ENCODE assay signal across 17 cellular contexts in genomic region chr20:7866279-7866678, GRCh38.
DNase-seq lines count a peak whose midpoint lies in the region; ATAC-seq, FAIRE-seq and TF ChIP-seq lines count a peak whose summit lies in the region.
"Had no signal": no experiment of that assay in that cellular context is flagged by ENCODE, and none has a peak within 500 bp of the region (broad histone marks: within the 10 kb centered on the region; RNA-seq: fewer than 3 reads in every experiment).

No MANE protein-coding gene starts in this region.

- H3K27me3 Mint-ChIP-seq in astrocyte (ENCODE audit: low read depth, unreplicated experiment) (no peaks in the 10 kb centered on the region), chondrocyte (ENCODE audit: low read depth) (peaks cover 55% of the 10 kb centered on the region)

- no peaks in the 10 kb centered on the region for H3K9me3 Mint-ChIP-seq in astrocyte (ENCODE audit: unreplicated experiment)
- peaks cover 2% of the 10 kb centered on the region for H3K9me3 Mint-ChIP-seq in chondrocyte (ENCODE audit: low read depth)
- H3K9me3 Mint-ChIP-seq: CD8-positive, alpha-beta T cell had no signal

- H3K4me2 ChIP-seq in astrocyte (ENCODE audit: low read length): peak overlapping the region; percentile 72
- peak overlapping the region; percentile 78 for H3K4me2 ChIP-seq in fibroblast of lung (ENCODE audit: extremely low read depth, insufficient read depth, low read length)
- no peak overlapping the region for H3K4me2 ChIP-seq in smooth muscle cell

- H3K4me3 ChIP-seq in astrocyte (ENCODE audit: insufficient read depth, low read depth, low read length) (peak overlapping the region; percentile 38), fibroblast of lung (replicated peaks in 1 of 4; ENCODE audit: control extremely low read depth in 1 of 4, insufficient read depth in 1 of 4, low read depth in 3 of 4, low read length in 4 of 4) (peak overlapping the region in 2 of 4 experiments; percentile 23 to 37), smooth muscle cell (no peak overlapping the region)

- H3F3A ChIP-seq in smooth muscle cell (ENCODE audit: low read depth): no peaks in the 10 kb centered on the region

- TF ChIP-seq CTCF in astrocyte (IDR thresholded peaks at IDR 0.05; ENCODE audit: insufficient read depth, low read depth, low read length): no peak
- TF ChIP-seq CTCF in fibroblast of lung (conservative IDR thresholded peaks at IDR 0.05 in 1 of 2, IDR thresholded peaks at IDR 0.05 in 1 of 2; ENCODE audit: low read depth in 1 of 2, low read length in 2 of 2): no peak
- TF ChIP-seq CTCF in smooth muscle cell (IDR thresholded peaks at IDR 0.05; ENCODE audit: borderline replicate concordance, insufficient read depth, poor library complexity, severe bottlenecking): no peak
- TF ChIP-seq CTCF in chondrocyte (IDR thresholded peaks at IDR 0.05): no peak

- no peak overlapping the region for H3K4me3 Mint-ChIP-seq in astrocyte (ENCODE audit: unreplicated experiment)
- H3K4me3 Mint-ChIP-seq in chondrocyte (ENCODE audit: unreplicated experiment): no peak overlapping the region
- H3K4me3 Mint-ChIP-seq: CD8-positive, alpha-beta T cell had no signal

- no peaks in the 10 kb centered on the region for H3K4me1 ChIP-seq in astrocyte (ENCODE audit: insufficient read depth, low read length)
- H3K4me1 ChIP-seq in fibroblast of lung (ENCODE audit: control insufficient read depth, extremely low read depth, insufficient read depth, low read length): no peaks in the 10 kb centered on the region
- no peaks in the 10 kb centered on the region for H3K4me1 ChIP-seq in smooth muscle cell (ENCODE audit: low read depth)

- H3K27me3 ChIP-seq in astrocyte (ENCODE audit: insufficient read depth, low read length) (peaks cover 2% of the 10 kb centered on the region), fibroblast of lung (ENCODE audit: control insufficient read depth, insufficient read depth, low read length) (no peaks in the 10 kb centered on the region), smooth muscle cell (ENCODE audit: low read depth) (no peaks in the 10 kb centered on the region)

- H3K36me3 Mint-ChIP-seq in astrocyte (ENCODE audit: low read depth, unreplicated experiment) (no peaks in the 10 kb centered on the region), chondrocyte (ENCODE audit: low read depth) (no peaks in the 10 kb centered on the region)
- H3K36me3 Mint-ChIP-seq: CD8-positive, alpha-beta T cell had no signal

- no peak overlapping the region for H3K9ac ChIP-seq in astrocyte (ENCODE audit: low read length)
- H3K9ac ChIP-seq in fibroblast of lung (ENCODE audit: insufficient read depth, low read length): no peak overlapping the region
- no peak overlapping the region for H3K9ac ChIP-seq in smooth muscle cell (ENCODE audit: low read depth)

- H4K20me1 ChIP-seq in astrocyte (ENCODE audit: insufficient read depth, low read length) (no peaks in the 10 kb centered on the region), fibroblast of lung (ENCODE audit: control insufficient read depth, extremely low read depth, insufficient read depth, low read length) (no peaks in the 10 kb centered on the region), smooth muscle cell (ENCODE audit: low read depth) (no peaks in the 10 kb centered on the region)

- peak overlapping the region; percentile 39 for H2AFZ ChIP-seq in astrocyte (ENCODE audit: low read depth, low read length)
- peak overlapping the region; percentile 67 for H2AFZ ChIP-seq in fibroblast of lung (ENCODE audit: low read length)
- peak overlapping the region; percentile 51 for H2AFZ ChIP-seq in smooth muscle cell (ENCODE audit: low read depth)

- ATAC-seq in GM19463 (IDR thresholded peaks at IDR 0.05; ENCODE audit: unreplicated experiment): no peak
- ATAC-seq: CD8-positive, alpha-beta T cell; Panc1 had no signal

- H3K27ac Mint-ChIP-seq in astrocyte (ENCODE audit: unreplicated experiment) (no peak overlapping the region), chondrocyte (ENCODE audit: unreplicated experiment) (no peak overlapping the region)
- H3K27ac Mint-ChIP-seq: CD8-positive, alpha-beta T cell had no signal

- no peak for DNase-seq in astrocyte (ENCODE audit: low read depth)
- DNase-seq in fibroblast of lung (ENCODE audit: low read depth in 2 of 2): peak in 1 of 2 donors; percentile 36
- DNase-seq in midbrain (lab: John Stamatoyannopoulos, UW): peak; percentile 9
- DNase-seq in smooth muscle cell (lab: John Stamatoyannopoulos, UW; ENCODE audit: unreplicated experiment): no peak
- no peak for DNase-seq in chondrocyte (ENCODE audit: low spot score)
- DNase-seq in DMS79 treated with DMSO at 0.1 percent for 48 hours (lab: John Stamatoyannopoulos, UW): no peak
- DNase-seq: CD8-positive, alpha-beta T cell; EL; MV-4-11; NCI-H1417 treated with DMSO at 0.1 percent for 48 hours; NCI-H2029 treated with DMSO at 0.1 percent for 48 hours; NCI-H510A; NCI-H82; Right ventricle myocardium superior had no signal

- FAIRE-seq in astrocyte (lab: Jason Lieb, UNC): no peak
- FAIRE-seq: H54 had no signal

- no peaks in the 10 kb centered on the region for H3K9me3 ChIP-seq in astrocyte (ENCODE audit: insufficient read depth, low read depth, low read length)
- H3K9me3 ChIP-seq in fibroblast of lung (ENCODE audit: control insufficient read depth, insufficient read depth, low read depth, low read length): no peaks in the 10 kb centered on the region
- H3K9me3 ChIP-seq in smooth muscle cell (replicated peaks; ENCODE audit: low read depth): no peaks in the 10 kb centered on the region

- no peaks in the 10 kb centered on the region for H3K79me2 ChIP-seq in astrocyte (ENCODE audit: insufficient read depth, low read length)
- H3K79me2 ChIP-seq in fibroblast of lung (ENCODE audit: control insufficient read depth, insufficient read depth, low read length): no peaks in the 10 kb centered on the region
- no peaks in the 10 kb centered on the region for H3K79me2 ChIP-seq in smooth muscle cell (ENCODE audit: low read depth)

- WGBS in smooth muscle cell (ENCODE audit: low lambda C conversion rate): 63% methylated on average over 11 of the region's 11 CpGs

- no peaks in the 10 kb centered on the region for H3K36me3 ChIP-seq in astrocyte (ENCODE audit: insufficient read depth, low read length)
- no peaks in the 10 kb centered on the region for H3K36me3 ChIP-seq in fibroblast of lung (ENCODE audit: control insufficient read depth, insufficient read depth, low read length)
- H3K36me3 ChIP-seq in smooth muscle cell (ENCODE audit: low read depth): no peaks in the 10 kb centered on the region

- H3K4me1 Mint-ChIP-seq in astrocyte (ENCODE audit: low read depth, unreplicated experiment): no peaks in the 10 kb centered on the region
- no peaks in the 10 kb centered on the region for H3K4me1 Mint-ChIP-seq in chondrocyte (ENCODE audit: low read depth)

- H3K27ac ChIP-seq in astrocyte (ENCODE audit: low read depth, low read length): no peak overlapping the region
- H3K27ac ChIP-seq in fibroblast of lung (ENCODE audit: insufficient read depth, low read length): no peak overlapping the region
- H3K27ac ChIP-seq in smooth muscle cell (ENCODE audit: low read depth): no peak overlapping the region
